ENCODE assay signal across 9 cellular contexts in genomic region chr11:47234669-47235075, GRCh38. TPM values are rescaled to one million over a fixed set of nuclear protein-coding genes. Genes with fewer than 3 reads are reported as not detected.
A peak's percentile ranks its signal among the peaks of the same experiment; 100 is the strongest.
DNase-seq lines count a peak whose midpoint lies in the region; ATAC-seq and TF ChIP-seq lines count a peak whose summit lies in the region.
"Had no signal": no experiment of that assay in that cellular context is flagged by ENCODE, and none has a peak within 500 bp of the region (broad histone marks: within the 10 kb centered on the region; RNA-seq: fewer than 3 reads in every experiment).

No MANE protein-coding gene starts in this region.

- TF ChIP-seq CTCF in body of pancreas (IDR thresholded peaks at IDR 0.05) (no peak), natural killer cell (IDR thresholded peaks at IDR 0.05) (no peak), suprapubic skin (IDR thresholded peaks at IDR 0.05) (no peak)

- H3K27me3 ChIP-seq in body of pancreas (no peaks in the 10 kb centered on the region), Karpas-422 (ENCODE audit: low read length) (no peaks in the 10 kb centered on the region), suprapubic skin (no peaks in the 10 kb centered on the region)

- H3K4me1 Mint-ChIP-seq in T-cell (peaks cover 12 to 30% (median 28%) of the 10 kb centered on the region in 3 donors), natural killer cell (peaks cover 0 to 4% of the 10 kb centered on the region in 2 donors)

- no peaks in the 10 kb centered on the region for H3K9me2 ChIP-seq in Karpas-422 (replicated peaks; ENCODE audit: insufficient read depth, low read length)

- H2AFZ ChIP-seq in Karpas-422 (ENCODE audit: low read length): no peak overlapping the region

- ATAC-seq in T-cell (replicated peaks in 1 of 4): peak; percentile 67 to 95 (median 71)
- peak; percentile 91 for ATAC-seq in body of pancreas
- peak; percentile 70 to 85 (median 76) for ATAC-seq in natural killer cell
- ATAC-seq in GM18867 (IDR thresholded peaks at IDR 0.05; ENCODE audit: unreplicated experiment): no peak

- H3K27ac ChIP-seq in body of pancreas (peak overlapping the region; percentile 58 to 78 (median 70)), Karpas-422 (ENCODE audit: low read length) (no peak overlapping the region), suprapubic skin (no peak overlapping the region)

- no peaks in the 10 kb centered on the region for H3K79me2 ChIP-seq in Karpas-422 (ENCODE audit: low read length)

- DNase-seq in COR-L47 (lab: John Stamatoyannopoulos, UW): peak; percentile 76
- DNase-seq in T-cell: peak in 33 of 34 experiments; percentile 32 to 90 (median 78)
- DNase-seq in body of pancreas: peak; percentile 88 to 90 (median 90)
- DNase-seq in natural killer cell: no peak
- DNase-seq in Karpas-422: no peak
- DNase-seq in erythroblast (lab: John Stamatoyannopoulos, UW): no peak
- DNase-seq in suprapubic skin (ENCODE audit: low spot score in 2 of 2): no peak
- DNase-seq: MM.1S had no signal

- H3K36me3 ChIP-seq in body of pancreas (replicated peaks in 1 of 2; ENCODE audit: insufficient read depth in 1 of 2, low read depth in 2 of 2) (peaks cover 0 to 7% of the 10 kb centered on the region in 2 donors), Karpas-422 (ENCODE audit: insufficient read depth, low read length) (peaks cover 12% of the 10 kb centered on the region; the same call in 1 of the 2 replicates), suprapubic skin (peaks cover 61% of the 10 kb centered on the region)

- H3K4me3 ChIP-seq in body of pancreas (no peak overlapping the region), Karpas-422 (ENCODE audit: low read length) (no peak overlapping the region), suprapubic skin (no peak overlapping the region)

- H3K4me2 ChIP-seq in Karpas-422 (ENCODE audit: low read depth, low read length, poor library complexity, severe bottlenecking): no peak overlapping the region

- WGBS in body of pancreas, 2 donors: 10 to 15% methylated on average over 5 to 12 of the region's 12 CpGs
- 56% methylated on average over 11 of the region's 12 CpGs for WGBS in suprapubic skin

- peak in 2 of 3 donors; percentile 13 to 19 for TF ChIP-seq POLR2A in body of pancreas (IDR thresholded peaks at IDR 0.05)
- TF ChIP-seq POLR2A in erythroblast (IDR thresholded peaks at IDR 0.05; ENCODE audit: low read length): no peak
- TF ChIP-seq POLR2A in suprapubic skin (IDR thresholded peaks at IDR 0.05): no peak

- no peaks in the 10 kb centered on the region for H3K9me3 ChIP-seq in body of pancreas
- no peaks in the 10 kb centered on the region for H3K9me3 ChIP-seq in Karpas-422 (ENCODE audit: low read length)
- H3K9me3 ChIP-seq in suprapubic skin: no peaks in the 10 kb centered on the region

- peaks cover 17% of the 10 kb centered on the region for H3K36me3 Mint-ChIP-seq in T-cell
- no peaks in the 10 kb centered on the region for H3K36me3 Mint-ChIP-seq in natural killer cell

- H3K4me3 Mint-ChIP-seq in T-cell: peak overlapping the region; percentile 53 to 82 (median 71)
- no peak overlapping the region for H3K4me3 Mint-ChIP-seq in natural killer cell

- CTCF ChIA-PET in T-cell (lab: Charles Lee): interaction anchor here (0.8 to 2.5 kb wide), 7 partner anchors 13 to 57 kb away, joined by 3 to 11 read pairs (median 5); partner anchors contain the start of genes ACP2 (in 2 of the 2) and DDB2 (in 2 of the 2)

- POLR2A ChIA-PET in T-cell (lab: Charles Lee): interaction anchor here (0.8 to 1.7 kb wide), 3 partner anchors 14 to 20 kb away, joined by 3 to 9 read pairs (median 4); partner anchors contain the start of genes DDB2 (in 2 of the 2) and ACP2 (in 1 of the 2)

- TF ChIP-seq EP300 in suprapubic skin (IDR thresholded peaks at IDR 0.05): no peak

- no peak overlapping the region for H3K9ac ChIP-seq in Karpas-422 (ENCODE audit: low read length)

- intact Hi-C loops in body of pancreas (cut with DNase I): no loop called here
- intact Hi-C loops in natural killer cell (cut with micrococcal nuclease): no loop called here

- no peaks in the 10 kb centered on the region for H4K20me1 ChIP-seq in Karpas-422 (ENCODE audit: insufficient read depth, low read depth, low read length)

- H3K4me1 ChIP-seq in body of pancreas (peaks cover 23% of the 10 kb centered on the region), Karpas-422 (ENCODE audit: low read length) (peaks cover 22% of the 10 kb centered on the region), suprapubic skin (peaks cover 7% of the 10 kb centered on the region)

- peak overlapping the region; percentile 94 for H3K27ac Mint-ChIP-seq in T-cell
- peak overlapping the region; percentile 52 to 62 for H3K27ac Mint-ChIP-seq in natural killer cell

- H3K9me3 Mint-ChIP-seq in T-cell (no peaks in the 10 kb centered on the region), natural killer cell (no peaks in the 10 kb centered on the region)

- no peaks in the 10 kb centered on the region for H3K27me3 Mint-ChIP-seq in T-cell
- no peaks in the 10 kb centered on the region for H3K27me3 Mint-ChIP-seq in natural killer cell (ENCODE audit: low read depth in 2 of 2)

RNA-seq across cellular contexts. Expression of gene ACP2, which starts 13.9 kb away (rescaled TPM):
- total RNA-seq in T-cell: 10 to 100 TPM; 16.2 to 26.8 (median 21.9) TPM
- total RNA-seq in body of pancreas: 10 to 100 TPM; 31.6 to 43.1 TPM
- total RNA-seq in natural killer cell: 10 to 100 TPM; 15.5 to 21.9 (median 16.8) TPM
- 20.7 and 42.1 TPM in 2 replicates for total RNA-seq in Karpas-422 (2014; rRNA removed; shearing (Covaris generic); ENCODE audit: low replicate concordance)
- total RNA-seq in suprapubic skin: 10 to 100 TPM; 22.9 to 28.0 (median 24.6) TPM

RNA-seq across cellular contexts. Expression of gene DDB2, which starts 19.9 kb away (rescaled TPM):
- total RNA-seq in T-cell (100 to 1,000 TPM in 3 of 5 donors, 10 to 100 TPM in 2; 55.0 to 136 (median 123) TPM), body of pancreas (10 to 100 TPM; 10.9 to 33.2 TPM), natural killer cell (10 to 100 TPM; 66.0 to 75.4 (median 67.8) TPM), suprapubic skin (100 to 1,000 TPM in 1 of 4 donors, 10 to 100 TPM in 3; 53.4 to 193 (median 71.8) TPM)
- 21.1 and 26.4 TPM in 2 replicates for total RNA-seq in Karpas-422 (2014; rRNA removed; shearing (Covaris generic); ENCODE audit: low replicate concordance)

RNA-seq across cellular contexts. Expression of gene NR1H3, which starts 23.1 kb away (rescaled TPM):
- total RNA-seq in T-cell (10 to 100 TPM in 3 of 5 donors, 1 to 10 TPM in 2; 3.6 to 16.7 (median 11.7) TPM), body of pancreas (10 to 100 TPM; 17.9 to 33.9 TPM), natural killer cell (10 to 100 TPM; 11.3 to 26.0 (median 13.5) TPM), suprapubic skin (10 to 100 TPM; 17.5 to 27.0 (median 25.0) TPM)
- total RNA-seq in Karpas-422 (2014; rRNA removed; shearing (Covaris generic); ENCODE audit: low replicate concordance): 6.9 and 15.8 TPM in 2 replicates

RNA-seq across cellular contexts. Expression of gene MADD, which starts 35.3 kb away (rescaled TPM):
- 100 to 1,000 TPM; 116 to 189 (median 124) TPM for total RNA-seq in T-cell
- total RNA-seq in body of pancreas: 10 to 100 TPM; 22.8 to 41.2 TPM
- total RNA-seq in natural killer cell: 100 to 1,000 TPM; 333 to 383 (median 335) TPM
- total RNA-seq in Karpas-422 (2014; rRNA removed; shearing (Covaris generic); ENCODE audit: low replicate concordance): 31.2 and 53.5 TPM in 2 replicates
- total RNA-seq in suprapubic skin: 10 to 100 TPM; 47.1 to 91.1 (median 71.3) TPM

RNA-seq across cellular contexts. Expression of gene PACSIN3, which starts 48.4 kb away (rescaled TPM):
- 1 to 10 TPM in 3 of 5 donors, under 1 TPM in 1, not detected in 1; 0.49 to 1.9 (median 1.4) TPM for total RNA-seq in T-cell
- total RNA-seq in body of pancreas: 10 to 100 TPM; 30.7 to 56.0 TPM
- total RNA-seq in natural killer cell: 1 to 10 TPM in 1 of 3 donors, not detected in 2; 1.3 TPM
- total RNA-seq in Karpas-422 (2014; rRNA removed; shearing (Covaris generic); ENCODE audit: low replicate concordance): 1.1 and 5.9 TPM in 2 replicates
- 10 to 100 TPM; 42.5 to 59.3 (median 53.5) TPM for total RNA-seq in suprapubic skin

Comparison
In these comparisons a context has a peak if more than half of its experiments do, and no peak if none do; other contexts are left out.
1. DNase-seq: peak in COR-L47 (single experiment), T-cell (33 of 34) and body of pancreas (4 of 4); none in natural killer cell (single experiment), Karpas-422 (single experiment), erythroblast (0 of 2) and suprapubic skin (0 of 2).
2. H3K27ac ChIP-seq: peak in body of pancreas (4 of 4); none in Karpas-422 (single experiment) and suprapubic skin (single experiment).
3. POLR2A ChIP-seq: peak in body of pancreas (2 of 3); none in erythroblast (single experiment) and suprapubic skin (0 of 2).